In the genomic region with DNA sequence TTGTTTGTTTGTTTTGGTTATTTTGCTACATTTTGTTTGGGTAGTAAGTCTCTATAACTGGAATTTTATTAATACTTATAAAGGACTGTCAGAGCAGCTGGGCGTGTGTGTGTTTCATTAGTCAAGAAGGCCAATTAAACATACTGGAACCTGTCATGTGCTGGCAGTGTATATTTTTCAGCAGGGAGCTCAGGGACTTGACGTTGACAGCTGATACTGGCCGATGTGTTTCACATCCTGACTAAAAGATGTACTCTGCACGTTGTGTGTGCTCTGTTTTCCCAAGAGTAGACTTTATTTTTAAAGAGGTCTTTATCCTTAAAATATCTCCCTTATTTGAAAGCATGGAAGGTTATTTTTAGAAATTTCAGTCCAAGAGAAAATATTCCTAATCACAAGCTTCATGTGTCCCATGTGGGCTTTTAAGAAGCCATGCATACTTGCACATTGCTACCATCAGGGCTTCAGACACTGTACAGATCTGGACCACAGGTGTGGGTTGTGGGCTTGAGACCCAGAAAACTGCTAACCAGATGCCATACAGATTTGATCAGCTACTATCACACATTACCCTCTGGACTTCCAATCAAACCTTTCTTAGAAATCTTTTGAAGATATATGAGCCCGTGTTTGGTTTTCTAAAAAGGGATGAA, we compare ENCODE assay signal across 21 cellular contexts.
A peak's percentile ranks its signal among the peaks of the same experiment; 100 is the strongest.
DNase-seq lines count a peak whose midpoint lies in the region; ATAC-seq lines count a peak whose summit lies in the region.
"Had no signal": no experiment of that assay in that cellular context is flagged by ENCODE, and none has a peak within 500 bp of the region (broad histone marks: within the 10 kb centered on the region; RNA-seq: fewer than 3 reads in every experiment).

No MANE protein-coding gene starts in this region.

- H3K4me3 Mint-ChIP-seq in T-helper 2 cell treated with Interferon-gamma antibody and Interleukin-4, amounts not matched to agents 5 μg/mL and 100 μg/mL, for 36 hours, result no peak overlapping the region
- H3K4me3 Mint-ChIP-seq: stimulated activated naive CD8-positive, alpha-beta T cell treated with anti-CD3 and anti-CD28 coated beads, Interleukin-15, Interleukin-2, amounts not matched to agents 100 ng/mL and 50 ng/mL, for 24 hours had no signal

- peaks cover 2% of the 10 kb centered on the region for H3K27me3 Mint-ChIP-seq in T-helper 2 cell treated with Interferon-gamma antibody and Interleukin-4, amounts not matched to agents 5 μg/mL and 100 μg/mL, for 36 hours (ENCODE audit: low read depth)
- H3K27me3 Mint-ChIP-seq: CD8-positive, alpha-beta memory T cell had no signal

- H3K27ac Mint-ChIP-seq in T-helper 2 cell treated with Interferon-gamma antibody and Interleukin-4, amounts not matched to agents 5 μg/mL and 100 μg/mL, for 36 hours, result no peak overlapping the region
- H3K27ac Mint-ChIP-seq: stimulated activated naive CD8-positive, alpha-beta T cell treated with anti-CD3 and anti-CD28 coated beads, Interleukin-15, Interleukin-2, amounts not matched to agents 100 ng/mL and 50 ng/mL, for 24 hours had no signal

- no peaks in the 10 kb centered on the region for H3K9me3 Mint-ChIP-seq in T-helper 2 cell treated with Interferon-gamma antibody and Interleukin-4, amounts not matched to agents 5 μg/mL and 100 μg/mL, for 36 hours
- H3K9me3 Mint-ChIP-seq: stimulated activated naive CD8-positive, alpha-beta T cell treated with anti-CD3 and anti-CD28 coated beads, Interleukin-15, Interleukin-2, amounts not matched to agents 100 ng/mL and 50 ng/mL, for 24 hours had no signal

- no peaks in the 10 kb centered on the region for H3K36me3 Mint-ChIP-seq in T-helper 2 cell treated with Interferon-gamma antibody and Interleukin-4, amounts not matched to agents 5 μg/mL and 100 μg/mL, for 36 hours (ENCODE audit: low read depth)
- H3K36me3 Mint-ChIP-seq: CD8-positive, alpha-beta memory T cell had no signal

- ATAC-seq in GM18511 (IDR thresholded peaks at IDR 0.05; ENCODE audit: unreplicated experiment) (peak; percentile 26), GM19351 (IDR thresholded peaks at IDR 0.05; ENCODE audit: unreplicated experiment) (peak; percentile 29), HG03460 (IDR thresholded peaks at IDR 0.05; ENCODE audit: unreplicated experiment) (peak; percentile 14)
- ATAC-seq: psoas muscle had no signal

- DNase-seq in cerebellar cortex (ENCODE audit: low spot score) (peak; percentile 11), DMS114 treated with DMSO at 0.1 percent for 48 hours (lab: John Stamatoyannopoulos, UW; ENCODE audit: unreplicated experiment) (no peak), AG08396 (ENCODE audit: low spot score) (no peak)
- DNase-seq in T-helper 2 cell treated with Interferon-gamma antibody and Interleukin-4, amounts not matched to agents 5 μg/mL and 100 μg/mL, for 36 hours (ENCODE audit: low spot score), result no peak
- DNase-seq: activated CD4-positive, alpha-beta T cell treated with anti-CD3 and anti-CD28 coated beads, Interleukin-2, amount 50 U/mL, for 48 hours; activated naive CD4-positive, alpha-beta T cell; activated T-cell treated with anti-CD3 and anti-CD28 coated beads for 4 hours; CD8-positive, alpha-beta memory T cell; central memory CD4-positive, alpha-beta T cell; DND-41; foreskin fibroblast; GOT3; hippocampal formation; NCI-H226; NK-92 treated with Interleukin-12 subunit alpha and Interleukin-12 subunit beta, amount 100 ng/mL, for 24 hours; psoas muscle; stimulated activated CD4-positive, alpha-beta T cell treated with anti-CD3 and anti-CD28 coated beads, Interleukin-4, amount 100 ng/mL, for 1 hour had no signal

- H3K4me1 Mint-ChIP-seq in T-helper 2 cell treated with Interferon-gamma antibody and Interleukin-4, amounts not matched to agents 5 μg/mL and 100 μg/mL, for 36 hours (ENCODE audit: low read depth), result no peaks in the 10 kb centered on the region
- H3K4me1 Mint-ChIP-seq: CD8-positive, alpha-beta memory T cell had no signal
